Comparison of ENCODE assay signal across 1 cellular context in genomic region chr17:76849160-76849559, GRCh38. TPM values are rescaled to one million over a fixed set of nuclear protein-coding genes. Genes with fewer than 3 reads are reported as not detected.
"Had no signal": no experiment of that assay in that cellular context is flagged by ENCODE, and none has a peak within 500 bp of the region (broad histone marks: within the 10 kb centered on the region; RNA-seq: fewer than 3 reads in every experiment).

No MANE protein-coding gene starts in this region.

RNA-seq across cellular contexts. Expression of gene MGAT5B, which starts 19.0 kb away (rescaled TPM):
- total RNA-seq: Right ventricle myocardium inferior had no signal
